Comparison of ENCODE assay signal across 1 cellular context in the genomic region with DNA sequence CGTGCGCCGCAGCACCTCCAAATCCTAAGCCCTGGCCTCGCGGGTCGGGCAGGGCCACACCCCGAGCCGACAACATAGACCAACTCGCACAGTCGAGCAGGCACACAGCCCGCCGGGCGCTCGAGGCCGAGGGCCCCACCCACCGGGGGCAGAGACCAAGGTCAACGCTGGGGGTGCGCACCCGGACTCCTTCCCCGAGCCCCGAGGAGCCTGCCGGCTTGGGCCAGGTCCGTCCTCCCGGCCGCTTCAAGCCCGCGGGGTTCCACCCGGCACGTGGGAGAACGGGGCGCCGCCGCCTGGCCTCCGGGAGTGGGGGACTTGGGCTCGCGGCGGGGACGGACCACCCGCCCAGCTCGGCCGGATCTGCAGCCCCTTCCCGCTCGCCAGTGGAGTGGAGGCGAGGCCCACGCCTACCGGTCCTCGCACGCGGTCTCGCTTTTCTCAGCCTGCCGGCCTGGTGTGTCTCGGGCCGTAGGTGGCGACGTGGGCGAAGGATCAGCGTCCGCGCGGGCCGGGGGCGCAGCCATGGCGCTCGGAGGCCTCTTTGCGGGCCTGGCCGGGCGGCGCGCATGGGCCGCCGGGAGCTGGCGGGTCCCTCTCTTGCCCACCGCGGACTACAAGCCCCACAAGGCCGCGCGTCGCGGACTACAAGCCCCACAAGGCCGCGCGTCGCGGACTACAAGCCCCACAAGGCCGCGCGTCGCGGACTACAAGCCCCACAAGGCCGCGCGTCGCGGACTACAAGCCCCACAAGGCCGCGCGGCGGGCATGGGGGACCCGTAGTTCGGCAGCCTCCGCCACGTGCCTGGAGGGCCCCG.
A peak's percentile ranks its signal among the peaks of the same experiment; 100 is the strongest.
TF ChIP-seq lines count a peak whose summit lies in the region.

A gene (minus strand): TSS at position 571 of the 818 bp plus-strand sequence. CDS start 44 bp downstream, at position 527.

TF ChIP-seq in HepG2, 621 proteins besides CTCF, POLR2A, EP300 and RAD21 (continued from another document and continues in another):
- TF ChIP-seq ZNF556 (CRISPR knock-in tag; IDR thresholded peaks at IDR 0.05; ENCODE audit: borderline replicate concordance) (peak; percentile 99; the same call in 1 of the 2 replicates), ZNF709 (CRISPR knock-in tag; IDR thresholded peaks at IDR 0.05) (peak; percentile 99), FOXK2 (IDR thresholded peaks at IDR 0.05) (peak; percentile 79; the same call in 1 of the 2 replicates), KDM6A (CRISPR knock-in tag; IDR thresholded peaks at IDR 0.05; ENCODE audit: low read depth) (peak; percentile 72; the same call in 1 of the 2 replicates), FIP1L1 (IDR thresholded peaks at IDR 0.05; ENCODE audit: borderline replicate concordance, insufficient read depth, low read depth, low read length) (peak; percentile 86; the same call in 1 of the 2 replicates), ZNF235 (CRISPR knock-in tag; IDR thresholded peaks at IDR 0.05; ENCODE audit: borderline replicate concordance) (peak; percentile 100), TEAD3 (CRISPR knock-in tag; optimal IDR thresholded peaks at IDR 0.05; ENCODE audit: borderline replicate concordance) (peak; percentile 67), MTF2 (CRISPR knock-in tag; IDR thresholded peaks at IDR 0.05; ENCODE audit: borderline replicate concordance) (peak; percentile 62; the same call in 1 of the 2 replicates), ZNF260 (CRISPR knock-in tag; IDR thresholded peaks at IDR 0.05; ENCODE audit: borderline replicate concordance, low read depth) (peak; percentile 97; the same call in 1 of the 2 replicates), GTF3A (CRISPR knock-in tag; conservative IDR thresholded peaks at IDR 0.05) (peak; percentile 99), ZNF337 (CRISPR knock-in tag; IDR thresholded peaks at IDR 0.05; ENCODE audit: borderline replicate concordance, low read depth) (peak; percentile 92; the same call in 1 of the 2 replicates), PCBP1 (IDR thresholded peaks at IDR 0.05; ENCODE audit: borderline replicate concordance, low read depth, low read length) (peak; percentile 73; the same call in 1 of the 2 replicates), ZNF615 (CRISPR knock-in tag; IDR thresholded peaks at IDR 0.05; ENCODE audit: borderline replicate concordance) (0 out of 2 replicates have a peak, but pooled peaks have one; percentile 91), ZMYM2 (CRISPR knock-in tag; IDR thresholded peaks at IDR 0.05) (peak; percentile 65; the same call in 1 of the 2 replicates), TBX2 (CRISPR knock-in tag; IDR thresholded peaks at IDR 0.05; ENCODE audit: borderline replicate concordance) (peak; percentile 98), TBX3 (IDR thresholded peaks at IDR 0.05; ENCODE audit: borderline replicate concordance) (peak; percentile 40; the same call in 1 of the 2 replicates), KDM3A (CRISPR knock-in tag; IDR thresholded peaks at IDR 0.05; ENCODE audit: low read depth) (peak; percentile 100), DR1 (CRISPR knock-in tag; IDR thresholded peaks at IDR 0.05) (peak; percentile 85), SETDB1 (CRISPR knock-in tag; IDR thresholded peaks at IDR 0.05; ENCODE audit: borderline replicate concordance) (peak; percentile 82; the same call in 1 of the 2 replicates), NFATC3 (CRISPR knock-in tag; IDR thresholded peaks at IDR 0.05) (0 out of 2 replicates have a peak, but pooled peaks have one; percentile 78), SNAPC2 (CRISPR knock-in tag; IDR thresholded peaks at IDR 0.05) (0 out of 2 replicates have a peak, but pooled peaks have one; percentile 41), GLI4 (CRISPR knock-in tag; IDR thresholded peaks at IDR 0.05; ENCODE audit: borderline replicate concordance) (peak; percentile 99), TOPORS (CRISPR knock-in tag; IDR thresholded peaks at IDR 0.05) (peak; percentile 98), ZNF207 (IDR thresholded peaks at IDR 0.05; ENCODE audit: borderline replicate concordance) (no peak), JUNB (CRISPR knock-in tag; IDR thresholded peaks at IDR 0.05; ENCODE audit: borderline replicate concordance) (no peak; the same call in 1 of the 2 replicates), JARID2 (CRISPR knock-in tag; IDR thresholded peaks at IDR 0.05; ENCODE audit: insufficient replicate concordance) (peak; percentile 82), ZNF724P (CRISPR knock-in tag; IDR thresholded peaks at IDR 0.05; ENCODE audit: borderline replicate concordance) (peak; percentile 92), ZNF17 (CRISPR knock-in tag; IDR thresholded peaks at IDR 0.05) (no peak; the same call in 1 of the 2 replicates), NR2F1 (CRISPR knock-in tag; IDR thresholded peaks at IDR 0.05) (peak; percentile 67 to 87), TEAD2 (CRISPR knock-in tag; IDR thresholded peaks at IDR 0.05) (peak; percentile 98), HNRNPL (IDR thresholded peaks at IDR 0.05; ENCODE audit: low read depth, low read length) (peak; percentile 93), KAT2B (IDR thresholded peaks at IDR 0.05; ENCODE audit: borderline replicate concordance, low read depth, low read length) (no peak), MLLT10 (CRISPR knock-in tag; IDR thresholded peaks at IDR 0.05) (peak; percentile 96), TAF1 (CRISPR knock-in tag; IDR thresholded peaks at IDR 0.05) (peak; percentile 100), ZNF713 (CRISPR knock-in tag; IDR thresholded peaks at IDR 0.05) (peak; percentile 97), MIXL1 (CRISPR knock-in tag; IDR thresholded peaks at IDR 0.05) (peak; percentile 81), ZNF354B (CRISPR knock-in tag; IDR thresholded peaks at IDR 0.05) (peak; percentile 96), ZNF136 (CRISPR knock-in tag; IDR thresholded peaks at IDR 0.05; ENCODE audit: low read depth) (no peak), ZNF777 (CRISPR knock-in tag; IDR thresholded peaks at IDR 0.05) (peak; percentile 88), HHEX (CRISPR knock-in tag; IDR thresholded peaks at IDR 0.05) (no peak), GFI1 (CRISPR knock-in tag; IDR thresholded peaks at IDR 0.05; ENCODE audit: borderline replicate concordance) (peak; percentile 92), HIVEP1 (CRISPR knock-in tag; IDR thresholded peaks at IDR 0.05) (peak; percentile 91), ZNF549 (CRISPR knock-in tag; IDR thresholded peaks at IDR 0.05) (peak; percentile 80), MEIS2 (CRISPR knock-in tag; IDR thresholded peaks at IDR 0.05) (peak; percentile 76)
- TF ChIP-seq, protein P1, sequence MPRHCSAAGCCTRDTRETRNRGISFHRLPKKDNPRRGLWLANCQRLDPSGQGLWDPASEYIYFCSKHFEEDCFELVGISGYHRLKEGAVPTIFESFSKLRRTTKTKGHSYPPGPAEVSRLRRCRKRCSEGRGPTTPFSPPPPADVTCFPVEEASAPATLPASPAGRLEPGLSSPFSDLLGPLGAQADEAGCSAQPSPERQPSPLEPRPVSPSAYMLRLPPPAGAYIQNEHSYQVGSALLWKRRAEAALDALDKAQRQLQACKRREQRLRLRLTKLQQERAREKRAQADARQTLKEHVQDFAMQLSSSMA (CRISPR knock-in tag; IDR thresholded peaks at IDR 0.05): peak; percentile 97
- TF ChIP-seq, protein P2, sequence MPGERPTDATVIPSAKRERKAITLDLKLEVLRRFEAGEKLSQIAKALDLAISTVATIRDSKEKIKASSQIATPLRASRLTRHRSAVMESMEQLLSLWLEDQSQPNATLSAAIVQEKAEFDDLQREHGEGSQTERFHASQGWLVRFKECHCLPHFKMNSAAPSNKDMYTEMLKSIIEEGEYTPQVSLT (CRISPR knock-in tag; IDR thresholded peaks at IDR 0.05; ENCODE audit: borderline replicate concordance, low read depth): peak; percentile 80; the same call in 1 of the 2 replicates
- TF ChIP-seq, protein P3, sequence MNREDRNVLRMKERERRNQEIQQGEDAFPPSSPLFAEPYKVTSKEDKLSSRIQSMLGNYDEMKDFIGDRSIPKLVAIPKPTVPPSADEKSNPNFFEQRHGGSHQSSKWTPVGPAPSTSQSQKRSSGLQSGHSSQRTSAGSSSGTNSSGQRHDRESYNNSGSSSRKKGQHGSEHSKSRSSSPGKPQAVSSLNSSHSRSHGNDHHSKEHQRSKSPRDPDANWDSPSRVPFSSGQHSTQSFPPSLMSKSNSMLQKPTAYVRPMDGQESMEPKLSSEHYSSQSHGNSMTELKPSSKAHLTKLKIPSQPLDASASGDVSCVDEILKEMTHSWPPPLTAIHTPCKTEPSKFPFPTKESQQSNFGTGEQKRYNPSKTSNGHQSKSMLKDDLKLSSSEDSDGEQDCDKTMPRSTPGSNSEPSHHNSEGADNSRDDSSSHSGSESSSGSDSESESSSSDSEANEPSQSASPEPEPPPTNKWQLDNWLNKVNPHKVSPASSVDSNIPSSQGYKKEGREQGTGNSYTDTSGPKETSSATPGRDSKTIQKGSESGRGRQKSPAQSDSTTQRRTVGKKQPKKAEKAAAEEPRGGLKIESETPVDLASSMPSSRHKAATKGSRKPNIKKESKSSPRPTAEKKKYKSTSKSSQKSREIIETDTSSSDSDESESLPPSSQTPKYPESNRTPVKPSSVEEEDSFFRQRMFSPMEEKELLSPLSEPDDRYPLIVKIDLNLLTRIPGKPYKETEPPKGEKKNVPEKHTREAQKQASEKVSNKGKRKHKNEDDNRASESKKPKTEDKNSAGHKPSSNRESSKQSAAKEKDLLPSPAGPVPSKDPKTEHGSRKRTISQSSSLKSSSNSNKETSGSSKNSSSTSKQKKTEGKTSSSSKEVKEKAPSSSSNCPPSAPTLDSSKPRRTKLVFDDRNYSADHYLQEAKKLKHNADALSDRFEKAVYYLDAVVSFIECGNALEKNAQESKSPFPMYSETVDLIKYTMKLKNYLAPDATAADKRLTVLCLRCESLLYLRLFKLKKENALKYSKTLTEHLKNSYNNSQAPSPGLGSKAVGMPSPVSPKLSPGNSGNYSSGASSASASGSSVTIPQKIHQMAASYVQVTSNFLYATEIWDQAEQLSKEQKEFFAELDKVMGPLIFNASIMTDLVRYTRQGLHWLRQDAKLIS (CRISPR knock-in tag; IDR thresholded peaks at IDR 0.05): peak; percentile 98; the same call in 1 of the 2 replicates
- TF ChIP-seq, protein P4, sequence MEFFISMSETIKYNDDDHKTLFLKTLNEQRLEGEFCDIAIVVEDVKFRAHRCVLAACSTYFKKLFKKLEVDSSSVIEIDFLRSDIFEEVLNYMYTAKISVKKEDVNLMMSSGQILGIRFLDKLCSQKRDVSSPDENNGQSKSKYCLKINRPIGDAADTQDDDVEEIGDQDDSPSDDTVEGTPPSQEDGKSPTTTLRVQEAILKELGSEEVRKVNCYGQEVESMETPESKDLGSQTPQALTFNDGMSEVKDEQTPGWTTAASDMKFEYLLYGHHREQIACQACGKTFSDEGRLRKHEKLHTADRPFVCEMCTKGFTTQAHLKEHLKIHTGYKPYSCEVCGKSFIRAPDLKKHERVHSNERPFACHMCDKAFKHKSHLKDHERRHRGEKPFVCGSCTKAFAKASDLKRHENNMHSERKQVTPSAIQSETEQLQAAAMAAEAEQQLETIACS (CRISPR knock-in tag; IDR thresholded peaks at IDR 0.05): peak; percentile 80
- TF ChIP-seq, protein P5, sequence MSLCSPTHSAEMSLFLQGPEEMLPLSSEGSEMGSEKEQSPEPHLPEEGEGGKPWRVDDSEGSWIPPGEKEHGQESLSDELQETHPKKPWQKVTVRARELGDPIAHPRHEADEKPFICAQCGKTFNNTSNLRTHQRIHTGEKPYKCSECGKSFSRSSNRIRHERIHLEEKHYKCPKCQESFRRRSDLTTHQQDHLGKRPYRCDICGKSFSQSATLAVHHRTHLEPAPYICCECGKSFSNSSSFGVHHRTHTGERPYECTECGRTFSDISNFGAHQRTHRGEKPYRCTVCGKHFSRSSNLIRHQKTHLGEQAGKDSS (CRISPR knock-in tag; IDR thresholded peaks at IDR 0.05; ENCODE audit: borderline replicate concordance, low read depth): peak; percentile 98
- TF ChIP-seq, protein P6, sequence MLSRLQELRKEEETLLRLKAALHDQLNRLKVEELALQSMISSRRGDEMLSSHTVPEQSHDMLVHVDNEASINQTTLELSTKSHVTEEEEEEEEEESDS (CRISPR knock-in tag; IDR thresholded peaks at IDR 0.05; ENCODE audit: borderline replicate concordance): peak; percentile 94
- TF ChIP-seq, protein P7, sequence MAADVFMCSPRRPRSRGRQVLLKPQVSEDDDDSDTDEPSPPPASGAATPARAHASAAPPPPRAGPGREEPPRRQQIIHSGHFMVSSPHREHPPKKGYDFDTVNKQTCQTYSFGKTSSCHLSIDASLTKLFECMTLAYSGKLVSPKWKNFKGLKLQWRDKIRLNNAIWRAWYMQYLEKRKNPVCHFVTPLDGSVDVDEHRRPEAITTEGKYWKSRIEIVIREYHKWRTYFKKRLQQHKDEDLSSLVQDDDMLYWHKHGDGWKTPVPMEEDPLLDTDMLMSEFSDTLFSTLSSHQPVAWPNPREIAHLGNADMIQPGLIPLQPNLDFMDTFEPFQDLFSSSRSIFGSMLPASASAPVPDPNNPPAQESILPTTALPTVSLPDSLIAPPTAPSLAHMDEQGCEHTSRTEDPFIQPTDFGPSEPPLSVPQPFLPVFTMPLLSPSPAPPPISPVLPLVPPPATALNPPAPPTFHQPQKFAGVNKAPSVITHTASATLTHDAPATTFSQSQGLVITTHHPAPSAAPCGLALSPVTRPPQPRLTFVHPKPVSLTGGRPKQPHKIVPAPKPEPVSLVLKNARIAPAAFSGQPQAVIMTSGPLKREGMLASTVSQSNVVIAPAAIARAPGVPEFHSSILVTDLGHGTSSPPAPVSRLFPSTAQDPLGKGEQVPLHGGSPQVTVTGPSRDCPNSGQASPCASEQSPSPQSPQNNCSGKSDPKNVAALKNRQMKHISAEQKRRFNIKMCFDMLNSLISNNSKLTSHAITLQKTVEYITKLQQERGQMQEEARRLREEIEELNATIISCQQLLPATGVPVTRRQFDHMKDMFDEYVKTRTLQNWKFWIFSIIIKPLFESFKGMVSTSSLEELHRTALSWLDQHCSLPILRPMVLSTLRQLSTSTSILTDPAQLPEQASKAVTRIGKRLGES (CRISPR knock-in tag; IDR thresholded peaks at IDR 0.05; ENCODE audit: borderline replicate concordance): peak; percentile 84; the same call in 1 of the 2 replicates
- TF ChIP-seq, protein P8, sequence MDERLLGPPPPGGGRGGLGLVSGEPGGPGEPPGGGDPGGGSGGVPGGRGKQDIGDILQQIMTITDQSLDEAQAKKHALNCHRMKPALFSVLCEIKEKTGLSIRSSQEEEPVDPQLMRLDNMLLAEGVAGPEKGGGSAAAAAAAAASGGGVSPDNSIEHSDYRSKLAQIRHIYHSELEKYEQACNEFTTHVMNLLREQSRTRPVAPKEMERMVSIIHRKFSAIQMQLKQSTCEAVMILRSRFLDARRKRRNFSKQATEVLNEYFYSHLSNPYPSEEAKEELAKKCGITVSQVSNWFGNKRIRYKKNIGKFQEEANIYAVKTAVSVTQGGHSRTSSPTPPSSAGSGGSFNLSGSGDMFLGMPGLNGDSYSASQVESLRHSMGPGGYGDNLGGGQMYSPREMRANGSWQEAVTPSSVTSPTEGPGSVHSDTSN (CRISPR knock-in tag; IDR thresholded peaks at IDR 0.05): no peak
- TF ChIP-seq, protein P9, sequence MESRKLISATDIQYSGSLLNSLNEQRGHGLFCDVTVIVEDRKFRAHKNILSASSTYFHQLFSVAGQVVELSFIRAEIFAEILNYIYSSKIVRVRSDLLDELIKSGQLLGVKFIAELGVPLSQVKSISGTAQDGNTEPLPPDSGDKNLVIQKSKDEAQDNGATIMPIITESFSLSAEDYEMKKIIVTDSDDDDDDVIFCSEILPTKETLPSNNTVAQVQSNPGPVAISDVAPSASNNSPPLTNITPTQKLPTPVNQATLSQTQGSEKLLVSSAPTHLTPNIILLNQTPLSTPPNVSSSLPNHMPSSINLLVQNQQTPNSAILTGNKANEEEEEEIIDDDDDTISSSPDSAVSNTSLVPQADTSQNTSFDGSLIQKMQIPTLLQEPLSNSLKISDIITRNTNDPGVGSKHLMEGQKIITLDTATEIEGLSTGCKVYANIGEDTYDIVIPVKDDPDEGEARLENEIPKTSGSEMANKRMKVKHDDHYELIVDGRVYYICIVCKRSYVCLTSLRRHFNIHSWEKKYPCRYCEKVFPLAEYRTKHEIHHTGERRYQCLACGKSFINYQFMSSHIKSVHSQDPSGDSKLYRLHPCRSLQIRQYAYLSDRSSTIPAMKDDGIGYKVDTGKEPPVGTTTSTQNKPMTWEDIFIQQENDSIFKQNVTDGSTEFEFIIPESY (CRISPR knock-in tag; IDR thresholded peaks at IDR 0.05): peak; percentile 57
